ENCODE assay signal across 8 cellular contexts in the genomic region with DNA sequence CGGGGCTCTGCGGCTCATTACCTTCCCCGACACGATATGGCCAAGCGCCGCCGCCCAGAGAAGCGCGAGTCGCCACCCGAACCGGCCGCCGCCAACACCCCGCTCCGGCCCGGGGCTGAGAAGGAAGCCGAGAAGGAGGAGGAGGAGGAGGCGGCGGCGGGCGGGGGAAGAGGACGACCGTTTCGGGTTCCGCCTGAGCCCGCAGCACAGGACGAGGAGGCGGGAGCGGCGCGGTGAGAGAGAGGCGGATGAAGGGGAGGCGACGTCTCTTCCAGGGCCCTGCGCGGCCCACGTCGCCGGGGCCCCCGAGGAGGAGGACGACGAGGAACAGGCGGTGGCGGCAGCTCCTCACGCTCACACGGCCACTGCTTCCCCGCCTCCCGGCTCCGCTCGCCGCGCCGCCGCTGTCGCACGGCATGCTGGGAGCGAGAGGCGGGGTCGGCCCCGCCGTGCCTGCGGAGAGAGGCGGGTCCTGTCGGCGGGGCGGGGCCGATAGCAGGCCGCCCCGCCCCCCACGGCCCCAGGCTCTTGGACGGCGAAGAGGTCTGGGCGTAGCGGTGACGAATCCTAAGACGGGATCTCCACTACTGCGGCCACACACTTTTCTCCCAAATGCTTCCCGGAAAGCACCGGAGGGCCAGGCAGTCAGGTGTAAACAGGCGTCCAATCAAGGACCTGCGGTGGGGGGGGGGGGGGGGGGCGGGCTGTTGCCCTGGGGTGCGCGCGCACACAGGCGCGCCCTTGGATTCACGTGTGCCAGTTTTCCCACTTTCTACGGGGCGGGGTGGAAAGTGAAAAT.
DNase-seq lines count a peak whose midpoint lies in the region; ATAC-seq and TF ChIP-seq lines count a peak whose summit lies in the region.

No MANE protein-coding gene starts in this region.

- H3K27me3 Mint-ChIP-seq in IgD-negative memory B cell (no peaks in the 10 kb centered on the region), nephron (ENCODE audit: low read depth) (no peaks in the 10 kb centered on the region)

- no peaks in the 10 kb centered on the region for H3K36me3 Mint-ChIP-seq in IgD-negative memory B cell
- H3K36me3 Mint-ChIP-seq in nephron (ENCODE audit: low read depth): no peaks in the 10 kb centered on the region

- ATAC-seq in GM21576 (IDR thresholded peaks at IDR 0.05; ENCODE audit: unreplicated experiment): peak; percentile 61

- no peaks in the 10 kb centered on the region for H3K9me3 Mint-ChIP-seq in IgD-negative memory B cell
- H3K9me3 Mint-ChIP-seq in nephron: no peaks in the 10 kb centered on the region

- H3K4me3 Mint-ChIP-seq in IgD-negative memory B cell (peak overlapping the region; percentile 91 to 99 (median 93)), nephron (peak overlapping the region; percentile 85 to 89 (median 86))

- H3K27ac Mint-ChIP-seq in IgD-negative memory B cell: peak overlapping the region; percentile 97 to 100 (median 97)
- peak overlapping the region; percentile 62 to 92 (median 91) for H3K27ac Mint-ChIP-seq in nephron

- no peak for TF ChIP-seq CTCF in nephron (IDR thresholded peaks at IDR 0.05; ENCODE audit: unreplicated experiment in 3 of 3)

- DNase-seq in DMS79 treated with DMSO at 0.1 percent for 48 hours (lab: John Stamatoyannopoulos, UW): peak; percentile 88
- DNase-seq in RPMI7951 (ENCODE audit: low read depth): peak; percentile 94
- DNase-seq in activated effector memory CD4-positive, alpha-beta T cell treated with anti-CD3 and anti-CD28 coated beads, Interleukin-2, amount 50 U/mL, for 16 hours: peak; percentile 97
- peak; percentile 88 for DNase-seq in fibroblast of the conjunctiva (ENCODE audit: low read depth)
- DNase-seq in stimulated activated naive CD4-positive, alpha-beta T cell treated with Interleukin-2 at 50 U/mL for 16 hours (lab: John Stamatoyannopoulos, UW): peak; percentile 82

- H3K4me1 Mint-ChIP-seq in IgD-negative memory B cell: peaks cover 15 to 20% (median 18%) of the 10 kb centered on the region in 3 donors
- H3K4me1 Mint-ChIP-seq in nephron: peaks cover 9% of the 10 kb centered on the region

Comparison
In these comparisons a context has a peak if more than half of its experiments do, and no peak if none do; other contexts are left out.
1. Peak in every context shown above with its lines: DNase-seq and ATAC-seq.